27 cellular contexts compared by ENCODE assay signal in the genomic region with DNA sequence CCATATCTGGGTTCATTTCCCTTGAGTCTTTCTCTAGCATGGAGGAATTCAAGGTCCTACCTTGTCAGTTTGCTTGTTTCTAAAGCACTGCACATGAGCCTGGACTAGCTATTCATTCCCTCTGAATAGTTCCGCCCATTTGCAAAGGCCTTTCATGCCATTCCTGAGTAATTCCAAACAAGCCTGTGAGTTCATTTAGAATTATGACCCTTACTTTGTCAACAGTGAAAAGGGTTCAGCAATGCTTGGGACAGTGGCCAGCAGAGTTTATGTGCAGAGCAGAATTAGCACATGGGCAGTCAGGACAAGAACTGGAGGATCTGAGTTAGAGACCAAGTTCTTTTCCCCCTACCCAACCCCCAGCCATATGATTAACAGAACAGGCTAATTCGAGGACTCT.
"Had no signal": no experiment of that assay in that cellular context is flagged by ENCODE, and none has a peak within 500 bp of the region (broad histone marks: within the 10 kb centered on the region; RNA-seq: fewer than 3 reads in every experiment).

No MANE protein-coding gene starts in this region.

- H3K4me3 ChIP-seq: stomach, suprapubic skin, testis, thoracic aorta, thyroid gland, tibial artery, tibial nerve, transverse colon, upper lobe of left lung, upper lobe of right lung, uterus, vagina had no signal

- H3K4me1 ChIP-seq: stomach, suprapubic skin, testis, thyroid gland, tibial artery, transverse colon, upper lobe of left lung, upper lobe of right lung, uterus, vagina had no signal

- H3K36me3 ChIP-seq: stomach, suprapubic skin, thoracic aorta, thyroid gland, tibial artery, tibial nerve, transverse colon, upper lobe of left lung, upper lobe of right lung, uterus, vagina had no signal

- H3K4me3 Mint-ChIP-seq: stimulated activated effector memory CD8-positive, alpha-beta T cell treated with anti-CD3 and anti-CD28 coated beads, Interleukin-12 subunit alpha, Interleukin-12 subunit beta, amount 100 ng/mL, for 72 hours; stimulated activated memory B cell treated with anti-CD40 and anti-IgM and Interleukin-4, amounts not matched to agents 10 μg/mL and 1 μg/mL and 100 μg/mL, for 72 hours; stimulated activated naive B cell treated with anti-CD40 and anti-IgM and Interleukin-4, amounts not matched to agents 10 μg/mL and 1 μg/mL and 100 μg/mL, for 72 hours; stimulated activated naive CD8-positive, alpha-beta T cell treated with anti-CD3 and anti-CD28 coated beads, Interleukin-15, amount 100 ng/mL, for 72 hours; stimulated activated naive CD8-positive, alpha-beta T cell treated with anti-CD3 and anti-CD28 coated beads, Interleukin-15, Interleukin-2, amounts not matched to agents 100 ng/mL and 50 ng/mL, for 24 hours; type B pancreatic cell had no signal

- DNase-seq: stimulated activated CD4-positive, alpha-beta T cell treated with anti-CD3 and anti-CD28 coated beads, Interleukin-2, amount 100 ng/mL, for 48 hours; stimulated activated CD4-positive, alpha-beta T cell treated with anti-CD3 and anti-CD28 coated beads, Interleukin-4, amount 100 ng/mL, for 1 hour; stimulated activated CD4-positive, alpha-beta T cell treated with anti-CD3 and anti-CD28 coated beads, Interleukin-4, amount 100 ng/mL, for 24 hours; stimulated activated CD4-positive, alpha-beta T cell treated with anti-CD3 and anti-CD28 coated beads, Interleukin-4, amount 100 ng/mL, for 4 hours; stimulated activated CD8-positive, alpha-beta memory T cell treated with anti-CD3 and anti-CD28 coated beads, Interleukin-4, amount 100 ng/mL, for 48 hours; stimulated activated naive B cell treated with anti-CD40 and anti-IgM and Interleukin-4, amounts not matched to agents 10 μg/mL and 1 μg/mL and 100 μg/mL, for 72 hours; stimulated activated naive CD4-positive, alpha-beta T cell; stimulated activated naive CD4-positive, alpha-beta T cell treated with Interleukin-2 at 50 U/mL for 16 hours; stimulated activated naive CD8-positive, alpha-beta T cell treated with anti-CD3 and anti-CD28 coated beads, Interleukin-15, amount 100 ng/mL, for 72 hours; stimulated activated naive CD8-positive, alpha-beta T cell treated with anti-CD3 and anti-CD28 coated beads, Interleukin-15, Interleukin-2, amounts not matched to agents 100 U/mL and 50 U/mL, for 24 hours; stomach; testis; thyroid gland; tibial artery; transverse colon; upper lobe of left lung; upper lobe of right lung; uterus had no signal

- ATAC-seq: stimulated activated effector memory CD8-positive, alpha-beta T cell treated with anti-CD3 and anti-CD28 coated beads, Interleukin-12 subunit alpha, Interleukin-12 subunit beta, amount 100 ng/mL, for 72 hours; stimulated activated memory B cell treated with anti-CD40 and anti-IgM and Interleukin-4, amounts not matched to agents 10 μg/mL and 1 μg/mL and 100 μg/mL, for 72 hours; stimulated activated naive B cell treated with anti-CD40 and anti-IgM and Interleukin-4, amounts not matched to agents 10 μg/mL and 1 μg/mL and 100 μg/mL, for 72 hours; stimulated activated naive CD8-positive, alpha-beta T cell treated with anti-CD3 and anti-CD28 coated beads, Interleukin-15, amount 100 ng/mL, for 72 hours; stimulated activated naive CD8-positive, alpha-beta T cell treated with anti-CD3 and anti-CD28 coated beads, Interleukin-15, Interleukin-2, amounts not matched to agents 100 U/mL and 50 U/mL, for 24 hours; upper lobe of right lung had no signal

- H3K27ac ChIP-seq: stomach, suprapubic skin, testis, thoracic aorta, thyroid gland, tibial artery, tibial nerve, transverse colon, upper lobe of left lung, upper lobe of right lung, uterus, vagina had no signal

- H3K36me3 Mint-ChIP-seq: stimulated activated effector memory CD8-positive, alpha-beta T cell treated with anti-CD3 and anti-CD28 coated beads, Interleukin-12 subunit alpha, Interleukin-12 subunit beta, amount 100 ng/mL, for 72 hours; stimulated activated memory B cell treated with anti-CD40 and anti-IgM and Interleukin-4, amounts not matched to agents 10 μg/mL and 1 μg/mL and 100 μg/mL, for 72 hours; stimulated activated naive B cell treated with anti-CD40 and anti-IgM and Interleukin-4, amounts not matched to agents 10 μg/mL and 1 μg/mL and 100 μg/mL, for 72 hours; type B pancreatic cell had no signal

- H3K9me3 ChIP-seq: stomach, suprapubic skin, testis, thoracic aorta, thyroid gland, tibial artery, tibial nerve, transverse colon, upper lobe of left lung, upper lobe of right lung, uterus, vagina had no signal

- H3K27ac Mint-ChIP-seq: stimulated activated effector memory CD8-positive, alpha-beta T cell treated with anti-CD3 and anti-CD28 coated beads, Interleukin-12 subunit alpha, Interleukin-12 subunit beta, amount 100 ng/mL, for 72 hours; stimulated activated memory B cell treated with anti-CD40 and anti-IgM and Interleukin-4, amounts not matched to agents 10 μg/mL and 1 μg/mL and 100 μg/mL, for 72 hours; stimulated activated naive B cell treated with anti-CD40 and anti-IgM and Interleukin-4, amounts not matched to agents 10 μg/mL and 1 μg/mL and 100 μg/mL, for 72 hours; stimulated activated naive CD8-positive, alpha-beta T cell treated with anti-CD3 and anti-CD28 coated beads, Interleukin-15, amount 100 ng/mL, for 72 hours; stimulated activated naive CD8-positive, alpha-beta T cell treated with anti-CD3 and anti-CD28 coated beads, Interleukin-15, Interleukin-2, amounts not matched to agents 100 ng/mL and 50 ng/mL, for 24 hours; type B pancreatic cell had no signal

- FAIRE-seq: urothelium cell line had no signal

- H3K27me3 ChIP-seq: testis, thyroid gland, upper lobe of left lung, upper lobe of right lung, uterus, vagina had no signal

- H3K4me1 Mint-ChIP-seq: stimulated activated naive CD8-positive, alpha-beta T cell treated with anti-CD3 and anti-CD28 coated beads, Interleukin-15, amount 100 ng/mL, for 72 hours had no signal

- H3K9me3 Mint-ChIP-seq: stimulated activated effector memory CD8-positive, alpha-beta T cell treated with anti-CD3 and anti-CD28 coated beads, Interleukin-12 subunit alpha, Interleukin-12 subunit beta, amount 100 ng/mL, for 72 hours; type B pancreatic cell had no signal
